In the genomic region with DNA sequence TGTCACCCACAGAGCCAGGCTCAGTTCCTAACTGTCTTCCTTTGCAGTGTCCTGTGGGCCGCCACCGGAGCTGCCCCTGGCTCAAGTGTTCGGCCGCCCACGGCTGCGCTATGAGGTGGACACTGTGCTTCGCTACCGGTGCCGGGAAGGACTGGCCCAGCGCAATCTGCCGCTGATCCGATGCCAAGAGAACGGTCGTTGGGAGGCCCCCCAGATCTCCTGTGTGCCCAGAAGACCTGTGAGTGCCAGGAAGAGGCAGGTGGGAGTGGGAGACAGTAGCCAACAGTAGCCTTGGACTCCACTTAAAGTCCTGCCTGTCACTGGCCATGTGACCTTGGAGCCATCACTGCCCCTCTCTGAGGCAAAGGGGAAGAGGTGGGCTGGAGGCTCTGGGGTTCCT, we compare ENCODE assay signal across 34 cellular contexts. TPM values are rescaled to one million over a fixed set of nuclear protein-coding genes. Genes with fewer than 3 reads are reported as not detected.
DNase-seq lines count a peak whose midpoint lies in the region; TF ChIP-seq lines count a peak whose summit lies in the region.
"Had no signal": no experiment of that assay in that cellular context is flagged by ENCODE, and none has a peak within 500 bp of the region (broad histone marks: within the 10 kb centered on the region; RNA-seq: fewer than 3 reads in every experiment).

No MANE protein-coding gene starts in this region.

- H2BK12ac ChIP-seq in H9 (ENCODE audit: insufficient read length, low read depth, low read length) = no peak overlapping the region

- no peak overlapping the region for H2BK20ac ChIP-seq in H9 (ENCODE audit: low read depth, low read length, poor library complexity, severe bottlenecking)

- H3K27me3 ChIP-seq in PC-9 (ENCODE audit: insufficient read depth, low read depth) = no peaks in the 10 kb centered on the region
- peaks cover 34% of the 10 kb centered on the region for H3K27me3 ChIP-seq in osteoblast (ENCODE audit: insufficient read depth, low read length)
- no peaks in the 10 kb centered on the region; the same call in 1 of the 2 replicates for H3K27me3 ChIP-seq in H9 (ENCODE audit: insufficient read depth, low read length)

- CTCF ChIA-PET in PC-9 (lab: Charles Lee) = no interaction called here

- peaks cover 70% of the 10 kb centered on the region for H3K79me2 ChIP-seq in PC-9 (ENCODE audit: low read depth)
- no peaks in the 10 kb centered on the region for H3K79me2 ChIP-seq in osteoblast (ENCODE audit: insufficient read depth, low read length)
- H3K79me2 ChIP-seq in H9 (ENCODE audit: insufficient read depth, low read length) = no peaks in the 10 kb centered on the region

- peaks cover 31% of the 10 kb centered on the region; the same call in 1 of the 2 replicates for H3F3A ChIP-seq in PC-9 (ENCODE audit: insufficient read depth, low read depth)

- H3K36me3 ChIP-seq in PC-9 (ENCODE audit: low read depth) (peaks cover 33% of the 10 kb centered on the region), osteoblast (ENCODE audit: insufficient read depth, low read length) (no peaks in the 10 kb centered on the region)
- H3K36me3 ChIP-seq: gastrocnemius medialis, neutrophil had no signal

- no peak overlapping the region for H4K8ac ChIP-seq in H9 (replicated peaks; ENCODE audit: insufficient read length, low read depth, low read length)

- no peak overlapping the region for H3T11ph ChIP-seq in H9 (ENCODE audit: low read length)

- H3K4me1 ChIP-seq in PC-9 (replicated peaks; ENCODE audit: insufficient read depth) (peaks cover 22% of the 10 kb centered on the region), osteoblast (ENCODE audit: insufficient read depth, low read length) (peaks cover 45% of the 10 kb centered on the region), H9 (ENCODE audit: insufficient read depth, low read length) (peaks cover 7% of the 10 kb centered on the region; the same call in 1 of the 2 replicates)

- no peaks in the 10 kb centered on the region for H3K9me3 Mint-ChIP-seq in activated naive CD4-positive, alpha-beta T cell treated with anti-CD3 and anti-CD28 coated beads, Interleukin-2, amount 50 U/mL, for 24 hours
- no peaks in the 10 kb centered on the region for H3K9me3 Mint-ChIP-seq in dendritic cell treated with granulocyte-macrophage colony-stimulating factor and Interleukin-4, amounts not matched to agents 40 ng/mL and 50 ng/mL, for 4 days
- H3K9me3 Mint-ChIP-seq in H9 = no peaks in the 10 kb centered on the region
- H3K9me3 Mint-ChIP-seq: activated naive CD4-positive, alpha-beta T cell treated with anti-CD3 and anti-CD28 coated beads for 36 hours; CD4-positive, alpha-beta memory T cell; stimulated activated naive B cell treated with anti-CD40 and anti-IgM and Interleukin-4, amounts not matched to agents 10 μg/mL and 1 μg/mL and 100 μg/mL, for 72 hours had no signal

- H2AFZ ChIP-seq in PC-9 (no peak overlapping the region), osteoblast (ENCODE audit: low read length) (no peak overlapping the region), H9 (ENCODE audit: low read length) (no peak overlapping the region)

- peaks cover 10% of the 10 kb centered on the region for H3K23me2 ChIP-seq in H9 (ENCODE audit: insufficient read length, low read depth, low read length, poor library complexity, severe bottlenecking)

- H3K79me1 ChIP-seq in H9 (ENCODE audit: insufficient read depth, low read depth, low read length, poor library complexity, severe bottlenecking) = no peaks in the 10 kb centered on the region

- H3K9me3 ChIP-seq in PC-9 (ENCODE audit: insufficient read depth, low read depth) = no peaks in the 10 kb centered on the region
- no peaks in the 10 kb centered on the region for H3K9me3 ChIP-seq in osteoblast (ENCODE audit: low read depth, low read length)
- no peaks in the 10 kb centered on the region for H3K9me3 ChIP-seq in H9 (ENCODE audit: control insufficient read depth, low read depth, low read length)
- H3K9me3 ChIP-seq: gastrocnemius medialis, neutrophil had no signal

- 0 out of 2 replicates have a peak overlapping the region, but pooled peaks have one; percentile 92 for H3K4me2 ChIP-seq in PC-9
- no peak overlapping the region for H3K4me2 ChIP-seq in osteoblast (ENCODE audit: insufficient read depth, low read length)
- H3K4me2 ChIP-seq in H9 (ENCODE audit: insufficient read depth, insufficient read length, low read length) = no peak overlapping the region

- no peak overlapping the region for H3K23ac ChIP-seq in H9 (ENCODE audit: insufficient read length, low read depth, low read length)

- peaks cover 30% of the 10 kb centered on the region for H3K27me3 Mint-ChIP-seq in activated naive CD4-positive, alpha-beta T cell treated with anti-CD3 and anti-CD28 coated beads, Interleukin-2, amount 50 U/mL, for 24 hours
- H3K27me3 Mint-ChIP-seq in dendritic cell treated with granulocyte-macrophage colony-stimulating factor and Interleukin-4, amounts not matched to agents 40 ng/mL and 50 ng/mL, for 4 days = peaks cover 67% of the 10 kb centered on the region
- peaks cover 62% of the 10 kb centered on the region for H3K27me3 Mint-ChIP-seq in H9 (ENCODE audit: low read depth)

- POLR2A ChIA-PET in PC-9 (lab: Charles Lee; ENCODE audit: unreplicated experiment) = no interaction called here

- H4K5ac ChIP-seq in H9 (ENCODE audit: insufficient read length, low read depth, low read length) = no peak overlapping the region

- H3K9me2 ChIP-seq in PC-9 (ENCODE audit: insufficient read depth) = no peaks in the 10 kb centered on the region

- H3K9ac ChIP-seq in H9 (ENCODE audit: extremely low read depth, insufficient read length, low read length) = no peak overlapping the region

- BruUV-seq in PC-9 (replicated peaks; lab: Mats Ljungman, UMichigan) = no TSS peak

- H2BK15ac ChIP-seq in H9 (ENCODE audit: low read depth, low read length) = no peak overlapping the region

- no peak overlapping the region for H3K18ac ChIP-seq in H9 (ENCODE audit: insufficient read length, low read depth, low read length)

- no CpG with 5 or more reads among the region's 14 CpGs for WGBS in H9 (ENCODE audit: extremely low coverage, insufficient read length, low lambda C conversion rate)

- DNase-seq in activated naive CD4-positive, alpha-beta T cell (lab: John Stamatoyannopoulos, UW) = no peak
- no peak for DNase-seq in PC-9
- DNase-seq in osteoblast (ENCODE audit: insufficient read length, low spot score, missing footprints) = peak; percentile 38
- DNase-seq in H9 = no peak
- no peak for DNase-seq in dedifferentiated amniotic fluid mesenchymal stem cell (ENCODE audit: extremely low spot score)
- DNase-seq in NCI-H748 (lab: John Stamatoyannopoulos, UW; ENCODE audit: unreplicated experiment) = no peak
- DNase-seq: 8988T; activated CD4-positive, alpha-beta T cell treated with anti-CD3 and anti-CD28 coated beads for 36 hours; activated naive CD4-positive, alpha-beta T cell treated with anti-CD3 and anti-CD28 coated beads for 36 hours; activated T-cell treated with anti-CD3 and anti-CD28 coated beads, Interleukin-2, amount 50 U/mL, for 1 hour; CD4-positive, alpha-beta memory T cell; cortex of kidney; DMS 273 treated with DMSO at 0.1 percent for 48 hours; EL; gastrocnemius medialis; GM23248; hypothalamus; mesendoderm; NCI-H1694 treated with DMSO at 0.1 percent for 48 hours; NCI-H2171; NCI-H524; RPMI8226; stimulated activated CD4-positive, alpha-beta T cell treated with anti-CD3 and anti-CD28 coated beads, Interleukin-4, amount 100 ng/mL, for 4 hours; stimulated activated naive B cell treated with anti-CD40 and anti-IgM and Interleukin-4, amounts not matched to agents 10 μg/mL and 1 μg/mL and 100 μg/mL, for 72 hours had no signal

- no peaks in the 10 kb centered on the region for H3K36me3 Mint-ChIP-seq in activated naive CD4-positive, alpha-beta T cell treated with anti-CD3 and anti-CD28 coated beads, Interleukin-2, amount 50 U/mL, for 24 hours
- no peaks in the 10 kb centered on the region for H3K36me3 Mint-ChIP-seq in dendritic cell treated with granulocyte-macrophage colony-stimulating factor and Interleukin-4, amounts not matched to agents 40 ng/mL and 50 ng/mL, for 4 days (ENCODE audit: low read depth)
- H3K36me3 Mint-ChIP-seq in H9 (ENCODE audit: insufficient read depth in 1 of 3, low read depth in 3 of 3) = no peaks in the 10 kb centered on the region
- H3K36me3 Mint-ChIP-seq: CD4-positive, alpha-beta memory T cell had no signal

- intact Hi-C loops in PC-9 (cut with micrococcal nuclease; ENCODE audit: unreplicated experiment) = no loop called here
- intact Hi-C loops in dendritic cell treated with granulocyte-macrophage colony-stimulating factor and Interleukin-4, amounts not matched to agents 40 ng/mL and 50 ng/mL, for 4 days (cut with micrococcal nuclease) = no loop called here

- no peak overlapping the region for H3K4ac ChIP-seq in H9 (ENCODE audit: low read depth, low read length)

- H2BK5ac ChIP-seq in H9 (ENCODE audit: insufficient read length, low read length) = no peak overlapping the region

- no peak overlapping the region for H3K56ac ChIP-seq in H9 (ENCODE audit: insufficient read length, low read depth, low read length)

- H2BK120ac ChIP-seq in H9 (ENCODE audit: low read depth, low read length, poor library complexity, severe bottlenecking) = no peak overlapping the region

- no peak overlapping the region for H2AK5ac ChIP-seq in H9 (ENCODE audit: insufficient read length, low read length)

- H3K4me1 Mint-ChIP-seq in activated naive CD4-positive, alpha-beta T cell treated with anti-CD3 and anti-CD28 coated beads, Interleukin-2, amount 50 U/mL, for 24 hours = peaks cover 51% of the 10 kb centered on the region
- H3K4me1 Mint-ChIP-seq in dendritic cell treated with granulocyte-macrophage colony-stimulating factor and Interleukin-4, amounts not matched to agents 40 ng/mL and 50 ng/mL, for 4 days (ENCODE audit: low read depth) = peaks cover 80% of the 10 kb centered on the region
- H3K4me1 Mint-ChIP-seq in H9 = peaks cover 71 to 72% of the 10 kb centered on the region in 2 experiments

- H3K4me3 Mint-ChIP-seq in activated naive CD4-positive, alpha-beta T cell treated with anti-CD3 and anti-CD28 coated beads, Interleukin-2, amount 50 U/mL, for 24 hours = no peak overlapping the region
- H3K4me3 Mint-ChIP-seq in dendritic cell treated with granulocyte-macrophage colony-stimulating factor and Interleukin-4, amounts not matched to agents 40 ng/mL and 50 ng/mL, for 4 days = no peak overlapping the region
- no peak overlapping the region for H3K4me3 Mint-ChIP-seq in H9
- H3K4me3 Mint-ChIP-seq: activated CD4-positive, alpha-beta T cell treated with anti-CD3 and anti-CD28 coated beads for 36 hours; activated naive CD4-positive, alpha-beta T cell treated with anti-CD3 and anti-CD28 coated beads for 36 hours had no signal

- peaks cover 64% of the 10 kb centered on the region for H4K20me1 ChIP-seq in PC-9 (ENCODE audit: insufficient read depth)
- H4K20me1 ChIP-seq in osteoblast (ENCODE audit: insufficient read depth, low read length) = no peaks in the 10 kb centered on the region
- no peaks in the 10 kb centered on the region for H4K20me1 ChIP-seq in H9 (ENCODE audit: control insufficient read depth, insufficient read depth, insufficient read length)

- H3K27ac Mint-ChIP-seq in activated naive CD4-positive, alpha-beta T cell treated with anti-CD3 and anti-CD28 coated beads, Interleukin-2, amount 50 U/mL, for 24 hours = peak overlapping the region; percentile 46
- H3K27ac Mint-ChIP-seq in dendritic cell treated with granulocyte-macrophage colony-stimulating factor and Interleukin-4, amounts not matched to agents 40 ng/mL and 50 ng/mL, for 4 days = peak overlapping the region; percentile 65
- H3K27ac Mint-ChIP-seq in H9 = no peak overlapping the region
- H3K27ac Mint-ChIP-seq: activated CD4-positive, alpha-beta T cell treated with anti-CD3 and anti-CD28 coated beads for 36 hours; activated naive CD4-positive, alpha-beta T cell treated with anti-CD3 and anti-CD28 coated beads for 36 hours; progenitor cell of endocrine pancreas had no signal

- H4K91ac ChIP-seq in H9 (ENCODE audit: insufficient read length, low read depth, low read length) = no peak overlapping the region

- H3K4me3 ChIP-seq in PC-9 (no peak overlapping the region), osteoblast (ENCODE audit: insufficient read depth, low read length) (no peak overlapping the region)
- H3K4me3 ChIP-seq: gastrocnemius medialis, GM23248 had no signal

- TF ChIP-seq CTCF in PC-9 (conservative IDR thresholded peaks at IDR 0.05) (no peak), osteoblast (IDR thresholded peaks at IDR 0.05; ENCODE audit: extremely low read depth, low read depth, low read length) (no peak), H9 (conservative IDR thresholded peaks at IDR 0.05) (no peak)

- no peak overlapping the region for H3K14ac ChIP-seq in H9 (ENCODE audit: insufficient read depth, low read length)

- H3K27ac ChIP-seq in PC-9 (no peak overlapping the region), osteoblast (ENCODE audit: low read depth, low read length) (no peak overlapping the region), H9 (ENCODE audit: insufficient read length, low read depth, low read length) (no peak overlapping the region)
- H3K27ac ChIP-seq: GM23248, neutrophil had no signal

RNA-seq across cellular contexts. Expression of gene BCAN, which starts 16.6 kb away (rescaled TPM):
- not detected in 2 replicates for total RNA-seq in PC-9 (2021)
- not detected in 2 replicates for total RNA-seq in osteoblast
- total RNA-seq in H9 (2021) = 0.88 and 1.2 TPM in 2 replicates
- total RNA-seq: activated CD4-positive, alpha-beta T cell treated with anti-CD3 and anti-CD28 coated beads for 36 hours; activated CD8-positive, alpha-beta memory T cell treated with anti-CD3 and anti-CD28 coated beads for 36 hours; activated naive CD4-positive, alpha-beta T cell treated with anti-CD3 and anti-CD28 coated beads for 36 hours; bronchial epithelial cell; CD4-positive, alpha-beta memory T cell; GM23248; left lobe of liver; LHCN-M2; progenitor cell of endocrine pancreas; T-helper 2 cell treated with Interferon-gamma antibody and Interleukin-4, amounts not matched to agents 100 ng/mL and 5 ng/mL, for 36 hours had no signal

RNA-seq across cellular contexts. Expression of gene NES, which starts 18.7 kb away (rescaled TPM):
- total RNA-seq in PC-9 (2021) (6.8 and 7.0 TPM in 2 replicates), osteoblast (0.36 and 1.5 TPM in 2 replicates), H9 (2021) (167 and 168 TPM in 2 replicates)
- total RNA-seq: activated CD8-positive, alpha-beta memory T cell treated with anti-CD3 and anti-CD28 coated beads for 36 hours; activated naive CD4-positive, alpha-beta T cell treated with anti-CD3 and anti-CD28 coated beads for 36 hours; CD4-positive, alpha-beta memory T cell; T-helper 2 cell treated with Interferon-gamma antibody and Interleukin-4, amounts not matched to agents 100 ng/mL and 5 ng/mL, for 36 hours had no signal

RNA-seq across cellular contexts. Expression of gene HAPLN2, which starts 39.3 kb away (rescaled TPM):
- total RNA-seq in PC-9 (2021) (0.58 TPM in 1 of 2 replicates, not detected in the other), osteoblast (not detected in 2 replicates), H9 (2021) (0.44 and 0.46 TPM in 2 replicates)
- total RNA-seq: activated CD8-positive, alpha-beta memory T cell treated with anti-CD3 and anti-CD28 coated beads for 36 hours; CD4-positive, alpha-beta memory T cell; GM23248; left lobe of liver; LHCN-M2; T-helper 2 cell treated with Interferon-gamma antibody and Interleukin-4, amounts not matched to agents 100 ng/mL and 5 ng/mL, for 36 hours; urinary bladder had no signal

RNA-seq across cellular contexts. Expression of gene CRABP2, which starts 46.9 kb away (rescaled TPM):
- total RNA-seq in PC-9 (2021) (142 and 286 TPM in 2 replicates), osteoblast (9.1 and 16.6 TPM in 2 replicates), H9 (2021) (180 and 184 TPM in 2 replicates)

RNA-seq across cellular contexts. Expression of gene GPATCH4, which starts 57.2 kb away (rescaled TPM):
- total RNA-seq in PC-9 (2021) = 17.5 and 17.6 TPM in 2 replicates
- 8.0 and 11.2 TPM in 2 replicates for total RNA-seq in osteoblast
- total RNA-seq in H9 (2021) = 64.6 and 71.7 TPM in 2 replicates

Comparison
In these comparisons a context has a peak if more than half of its experiments do, and no peak if none do; other contexts are left out.
1. H3K27ac Mint-ChIP-seq: peak in activated naive CD4-positive, alpha-beta T cell treated with anti-CD3 and anti-CD28 coated beads, Interleukin-2, amount 50 U/mL, for 24 hours (single experiment) and dendritic cell treated with granulocyte-macrophage colony-stimulating factor and Interleukin-4, amounts not matched to agents 40 ng/mL and 50 ng/mL, for 4 days (single experiment); none in H9 (0 of 3).
2. RNA of gene NES, which starts 18.7 kb away (total RNA-seq): 167 to 168 TPM in H9; 6.8 to 7.0 TPM in PC-9 and 0.36 to 1.5 TPM in osteoblast; every median in the first group is over 10 times any median in the second.